Comparison of ENCODE assay signal across 21 cellular contexts in the genomic region with DNA sequence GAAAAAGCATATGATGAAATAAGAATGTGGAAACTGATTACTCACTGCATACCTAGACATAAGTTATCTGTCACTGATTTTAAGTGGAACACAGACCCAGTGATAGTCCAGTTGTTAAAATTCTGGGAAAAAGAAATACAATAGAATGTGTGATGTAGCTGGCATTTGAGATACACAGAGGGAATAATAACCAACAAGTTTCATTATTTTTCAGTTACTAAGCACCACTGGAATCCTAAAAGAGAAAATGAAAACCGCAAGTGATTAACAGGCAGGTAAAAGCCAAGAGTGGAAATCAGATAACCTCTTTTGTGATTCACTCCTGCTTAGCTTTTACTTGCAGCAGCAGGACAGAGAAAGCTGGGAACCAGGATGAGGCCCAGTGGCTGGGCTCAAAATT.
DNase-seq lines count a peak whose midpoint lies in the region; ATAC-seq, FAIRE-seq and TF ChIP-seq lines count a peak whose summit lies in the region.
"Had no signal": no experiment of that assay in that cellular context is flagged by ENCODE, and none has a peak within 500 bp of the region (broad histone marks: within the 10 kb centered on the region; RNA-seq: fewer than 3 reads in every experiment).

No MANE protein-coding gene starts in this region.

- H3K4me3 Mint-ChIP-seq in WTC11, result no peak overlapping the region
- H3K4me3 Mint-ChIP-seq in activated T-helper 1 cell treated with anti-CD3 and anti-CD28 coated beads, Interleukin-12 subunit alpha, Interleukin-12 subunit beta, Interleukin-2, Interleukin-4 antibody, amounts not matched to agents 30 ng/mL and 10 ng/mL and 1 ng/mL, durations not matched to agents 14 hours and 24 hours and 36 hours, result no peak overlapping the region

- peak; percentile 16 for DNase-seq in HT-29 (ENCODE audit: low spot score)
- DNase-seq in WTC11 (ENCODE audit: low spot score), result no peak
- DNase-seq in fibroblast of the aortic adventitia (ENCODE audit: low read depth), result peak; percentile 21
- peak; percentile 15 for DNase-seq in urothelium cell line (ENCODE audit: low spot score)
- DNase-seq in stimulated activated CD4-positive, alpha-beta T cell treated with anti-CD3 and anti-CD28 coated beads, Interleukin-4, amount 100 ng/mL, for 24 hours, result no peak
- DNase-seq in posterior cingulate gyrus, result no peak
- no peak for DNase-seq in activated T-helper 1 cell treated with anti-CD3 and anti-CD28 coated beads, Interleukin-12 subunit alpha, Interleukin-12 subunit beta, Interleukin-2, Interleukin-4 antibody, amounts not matched to agents 30 ng/mL and 10 ng/mL and 1 ng/mL, durations not matched to agents 14 hours and 24 hours and 36 hours (ENCODE audit: low spot score)
- DNase-seq: CD4-positive, CD25-positive, alpha-beta regulatory T cell; EL; HCEC 1CT; KG1; NCI-H1694; NCI-H2081; NCI-H2171; NCI-H524 treated with DMSO at 0.1 percent for 48 hours; NCI-H82; OCI-M1 had no signal

- TF ChIP-seq CTCF in WTC11 (IDR thresholded peaks at IDR 0.05), result no peak
- no peak for TF ChIP-seq CTCF in fibroblast of the aortic adventitia (IDR thresholded peaks at IDR 0.05; ENCODE audit: insufficient read depth, low read length)

- intact Hi-C loops in posterior cingulate gyrus (cut with DNase I), result no loop called here
- intact Hi-C loops in activated T-helper 1 cell treated with anti-CD3 and anti-CD28 coated beads, Interleukin-12 subunit alpha, Interleukin-12 subunit beta, Interleukin-2, Interleukin-4 antibody, amounts not matched to agents 30 ng/mL and 10 ng/mL and 1 ng/mL, durations not matched to agents 14 hours and 24 hours and 36 hours (cut with micrococcal nuclease), result no loop called here

- FAIRE-seq in urothelium cell line (lab: Jason Lieb, UNC), result no peak
- FAIRE-seq: GM19239, HTR-8/SVneo had no signal

- no peaks in the 10 kb centered on the region for H3K27me3 Mint-ChIP-seq in WTC11 (ENCODE audit: low read depth)
- no peaks in the 10 kb centered on the region for H3K27me3 Mint-ChIP-seq in activated T-helper 1 cell treated with anti-CD3 and anti-CD28 coated beads, Interleukin-12 subunit alpha, Interleukin-12 subunit beta, Interleukin-2, Interleukin-4 antibody, amounts not matched to agents 30 ng/mL and 10 ng/mL and 1 ng/mL, durations not matched to agents 14 hours and 24 hours and 36 hours (ENCODE audit: insufficient read depth)
- H3K27me3 Mint-ChIP-seq: CD4-positive, CD25-positive, alpha-beta regulatory T cell had no signal

- H3K4me1 Mint-ChIP-seq in WTC11, result peaks cover 10% of the 10 kb centered on the region
- no peaks in the 10 kb centered on the region for H3K4me1 Mint-ChIP-seq in activated T-helper 1 cell treated with anti-CD3 and anti-CD28 coated beads, Interleukin-12 subunit alpha, Interleukin-12 subunit beta, Interleukin-2, Interleukin-4 antibody, amounts not matched to agents 30 ng/mL and 10 ng/mL and 1 ng/mL, durations not matched to agents 14 hours and 24 hours and 36 hours (ENCODE audit: low read depth)
- H3K4me1 Mint-ChIP-seq: CD4-positive, CD25-positive, alpha-beta regulatory T cell had no signal

- POLR2A ChIA-PET in WTC11 (lab: Charles Lee), result no interaction called here

- H3K9me3 Mint-ChIP-seq in WTC11, result peaks cover 12% of the 10 kb centered on the region; the same call in 1 of the 2 replicates
- no peaks in the 10 kb centered on the region for H3K9me3 Mint-ChIP-seq in activated T-helper 1 cell treated with anti-CD3 and anti-CD28 coated beads, Interleukin-12 subunit alpha, Interleukin-12 subunit beta, Interleukin-2, Interleukin-4 antibody, amounts not matched to agents 30 ng/mL and 10 ng/mL and 1 ng/mL, durations not matched to agents 14 hours and 24 hours and 36 hours

- peak; percentile 41; the same call in 1 of the 2 replicates for ATAC-seq in WTC11
- ATAC-seq: Right ventricle myocardium inferior had no signal

- H3K36me3 Mint-ChIP-seq in WTC11, result no peaks in the 10 kb centered on the region
- H3K36me3 Mint-ChIP-seq in activated T-helper 1 cell treated with anti-CD3 and anti-CD28 coated beads, Interleukin-12 subunit alpha, Interleukin-12 subunit beta, Interleukin-2, Interleukin-4 antibody, amounts not matched to agents 30 ng/mL and 10 ng/mL and 1 ng/mL, durations not matched to agents 14 hours and 24 hours and 36 hours (ENCODE audit: low read depth), result no peaks in the 10 kb centered on the region
- H3K36me3 Mint-ChIP-seq: CD4-positive, CD25-positive, alpha-beta regulatory T cell had no signal

- CTCF ChIA-PET in WTC11 (lab: Charles Lee), result no interaction called here

- no peak overlapping the region for H3K4me3 ChIP-seq in fibroblast of the aortic adventitia (ENCODE audit: low read depth, low read length)
- H3K4me3 ChIP-seq: SJSA1 had no signal

- no peak overlapping the region for H3K27ac Mint-ChIP-seq in WTC11
- no peak overlapping the region for H3K27ac Mint-ChIP-seq in activated T-helper 1 cell treated with anti-CD3 and anti-CD28 coated beads, Interleukin-12 subunit alpha, Interleukin-12 subunit beta, Interleukin-2, Interleukin-4 antibody, amounts not matched to agents 30 ng/mL and 10 ng/mL and 1 ng/mL, durations not matched to agents 14 hours and 24 hours and 36 hours
- H3K27ac Mint-ChIP-seq: CD4-positive, CD25-positive, alpha-beta regulatory T cell had no signal

TF ChIP-seq in WTC11, 78 proteins besides CTCF, POLR2A, EP300 and RAD21 (continues in another document):
- TF ChIP-seq TP53 (CRISPR knock-in tag; IDR thresholded peaks at IDR 0.05) (no peak), RORB (CRISPR knock-in tag; IDR thresholded peaks at IDR 0.05) (no peak), NR2C2 (CRISPR knock-in tag; IDR thresholded peaks at IDR 0.05) (no peak), ELF4 (CRISPR knock-in tag; IDR thresholded peaks at IDR 0.05; ENCODE audit: low read depth) (no peak), CBFB (CRISPR knock-in tag; IDR thresholded peaks at IDR 0.05; ENCODE audit: low read depth) (no peak), MYBL2 (CRISPR knock-in tag; IDR thresholded peaks at IDR 0.05) (no peak), FOXK1 (CRISPR knock-in tag; IDR thresholded peaks at IDR 0.05) (no peak), FOXJ3 (CRISPR knock-in tag; IDR thresholded peaks at IDR 0.05; ENCODE audit: borderline replicate concordance) (no peak), GABPB1 (CRISPR knock-in tag; IDR thresholded peaks at IDR 0.05) (no peak), ZNF671 (CRISPR knock-in tag; IDR thresholded peaks at IDR 0.05) (no peak), ZNF232 (CRISPR knock-in tag; IDR thresholded peaks at IDR 0.05) (no peak), TEAD1 (CRISPR knock-in tag; IDR thresholded peaks at IDR 0.05) (no peak)
- TF ChIP-seq, protein P1, sequence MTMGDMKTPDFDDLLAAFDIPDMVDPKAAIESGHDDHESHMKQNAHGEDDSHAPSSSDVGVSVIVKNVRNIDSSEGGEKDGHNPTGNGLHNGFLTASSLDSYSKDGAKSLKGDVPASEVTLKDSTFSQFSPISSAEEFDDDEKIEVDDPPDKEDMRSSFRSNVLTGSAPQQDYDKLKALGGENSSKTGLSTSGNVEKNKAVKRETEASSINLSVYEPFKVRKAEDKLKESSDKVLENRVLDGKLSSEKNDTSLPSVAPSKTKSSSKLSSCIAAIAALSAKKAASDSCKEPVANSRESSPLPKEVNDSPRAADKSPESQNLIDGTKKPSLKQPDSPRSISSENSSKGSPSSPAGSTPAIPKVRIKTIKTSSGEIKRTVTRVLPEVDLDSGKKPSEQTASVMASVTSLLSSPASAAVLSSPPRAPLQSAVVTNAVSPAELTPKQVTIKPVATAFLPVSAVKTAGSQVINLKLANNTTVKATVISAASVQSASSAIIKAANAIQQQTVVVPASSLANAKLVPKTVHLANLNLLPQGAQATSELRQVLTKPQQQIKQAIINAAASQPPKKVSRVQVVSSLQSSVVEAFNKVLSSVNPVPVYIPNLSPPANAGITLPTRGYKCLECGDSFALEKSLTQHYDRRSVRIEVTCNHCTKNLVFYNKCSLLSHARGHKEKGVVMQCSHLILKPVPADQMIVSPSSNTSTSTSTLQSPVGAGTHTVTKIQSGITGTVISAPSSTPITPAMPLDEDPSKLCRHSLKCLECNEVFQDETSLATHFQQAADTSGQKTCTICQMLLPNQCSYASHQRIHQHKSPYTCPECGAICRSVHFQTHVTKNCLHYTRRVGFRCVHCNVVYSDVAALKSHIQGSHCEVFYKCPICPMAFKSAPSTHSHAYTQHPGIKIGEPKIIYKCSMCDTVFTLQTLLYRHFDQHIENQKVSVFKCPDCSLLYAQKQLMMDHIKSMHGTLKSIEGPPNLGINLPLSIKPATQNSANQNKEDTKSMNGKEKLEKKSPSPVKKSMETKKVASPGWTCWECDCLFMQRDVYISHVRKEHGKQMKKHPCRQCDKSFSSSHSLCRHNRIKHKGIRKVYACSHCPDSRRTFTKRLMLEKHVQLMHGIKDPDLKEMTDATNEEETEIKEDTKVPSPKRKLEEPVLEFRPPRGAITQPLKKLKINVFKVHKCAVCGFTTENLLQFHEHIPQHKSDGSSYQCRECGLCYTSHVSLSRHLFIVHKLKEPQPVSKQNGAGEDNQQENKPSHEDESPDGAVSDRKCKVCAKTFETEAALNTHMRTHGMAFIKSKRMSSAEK (CRISPR knock-in tag; IDR thresholded peaks at IDR 0.05; ENCODE audit: borderline replicate concordance), result no peak
- TF ChIP-seq, protein P2, sequence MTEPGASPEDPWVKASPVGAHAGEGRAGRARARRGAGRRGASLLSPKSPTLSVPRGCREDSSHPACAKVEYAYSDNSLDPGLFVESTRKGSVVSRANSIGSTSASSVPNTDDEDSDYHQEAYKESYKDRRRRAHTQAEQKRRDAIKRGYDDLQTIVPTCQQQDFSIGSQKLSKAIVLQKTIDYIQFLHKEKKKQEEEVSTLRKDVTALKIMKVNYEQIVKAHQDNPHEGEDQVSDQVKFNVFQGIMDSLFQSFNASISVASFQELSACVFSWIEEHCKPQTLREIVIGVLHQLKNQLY (CRISPR knock-in tag; IDR thresholded peaks at IDR 0.05), result no peak
- TF ChIP-seq, protein P3, sequence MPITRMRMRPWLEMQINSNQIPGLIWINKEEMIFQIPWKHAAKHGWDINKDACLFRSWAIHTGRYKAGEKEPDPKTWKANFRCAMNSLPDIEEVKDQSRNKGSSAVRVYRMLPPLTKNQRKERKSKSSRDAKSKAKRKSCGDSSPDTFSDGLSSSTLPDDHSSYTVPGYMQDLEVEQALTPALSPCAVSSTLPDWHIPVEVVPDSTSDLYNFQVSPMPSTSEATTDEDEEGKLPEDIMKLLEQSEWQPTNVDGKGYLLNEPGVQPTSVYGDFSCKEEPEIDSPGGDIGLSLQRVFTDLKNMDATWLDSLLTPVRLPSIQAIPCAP (CRISPR knock-in tag; IDR thresholded peaks at IDR 0.05), result no peak

Comparison
In these comparisons a context has a peak if more than half of its experiments do, and no peak if none do; other contexts are left out.
1. DNase-seq: peak in HT-29 (single experiment), fibroblast of the aortic adventitia (single experiment) and urothelium cell line (single experiment); none in WTC11 (single experiment), stimulated activated CD4-positive, alpha-beta T cell treated with anti-CD3 and anti-CD28 coated beads, Interleukin-4, amount 100 ng/mL, for 24 hours (single experiment), posterior cingulate gyrus (0 of 10) and activated T-helper 1 cell treated with anti-CD3 and anti-CD28 coated beads, Interleukin-12 subunit alpha, Interleukin-12 subunit beta, Interleukin-2, Interleukin-4 antibody, amounts not matched to agents 30 ng/mL and 10 ng/mL and 1 ng/mL, durations not matched to agents 14 hours and 24 hours and 36 hours (single experiment).